ENCODE assay signal across 19 cellular contexts in genomic region chr16:19128454-19129210, GRCh38. TPM values are rescaled to one million over a fixed set of nuclear protein-coding genes. Genes with fewer than 3 reads are reported as not detected.
DNase-seq lines count a peak whose midpoint lies in the region; ATAC-seq, FAIRE-seq and TF ChIP-seq lines count a peak whose summit lies in the region.
"Had no signal": no experiment of that assay in that cellular context is flagged by ENCODE, and none has a peak within 500 bp of the region (broad histone marks: within the 10 kb centered on the region; RNA-seq: fewer than 3 reads in every experiment).

No MANE protein-coding gene starts in this region.

- no peak for DNase-seq in activated CD4-positive, alpha-beta memory T cell treated with anti-CD3 and anti-CD28 coated beads, Interleukin-2, amount 10 ng/mL, durations not matched to agents 7 days and 5 days
- no peak for DNase-seq in activated CD4-positive, alpha-beta memory T cell treated with anti-CD3 and anti-CD28 coated beads for 36 hours
- peak; percentile 61 for DNase-seq in NCI-H524 treated with DMSO at 0.1 percent for 48 hours (lab: John Stamatoyannopoulos, UW)
- no peak for DNase-seq in GM12878 (ENCODE audit: low read depth, low spot score)
- DNase-seq in nephron progenitor cell = no peak
- no peak for DNase-seq in NCI-H146 (lab: John Stamatoyannopoulos, UW)
- DNase-seq in NOMO-1 treated with dmso at 0.1 percent for 144 hours (lab: John Stamatoyannopoulos, UW; ENCODE audit: unreplicated experiment) = no peak
- DNase-seq in HuH-7.5 (ENCODE audit: low spot score) = no peak
- DNase-seq: AML-193; CD4-positive, alpha-beta memory T cell; Karpas-422; MM.1S; NCI-H1105; NCI-H187 treated with DMSO at 0.1 percent for 48 hours; NCI-H2171 treated with DMSO at 0.1 percent for 48 hours had no signal

- ATAC-seq in GM12878 = no peak
- ATAC-seq: HepG2 had no signal

- intact Hi-C loops in activated CD4-positive, alpha-beta memory T cell treated with anti-CD3 and anti-CD28 coated beads for 36 hours (cut with micrococcal nuclease) = no loop called here
- intact Hi-C loops in GM12878 (cut with micrococcal nuclease; ENCODE audit: unreplicated experiment) = loop anchor here (5.0 kb wide), 1 partner anchor 41 kb away; no protein-coding TSS in a partner anchor

- no peak for TF ChIP-seq RAD21 in GM12878 (IDR thresholded peaks at IDR 0.05; ENCODE audit: insufficient read depth, low read depth, low read length)

- H4K20me1 ChIP-seq in GM12878 (ENCODE audit: control insufficient read depth, insufficient read depth) = no peaks in the 10 kb centered on the region

- H3K4me1 Mint-ChIP-seq in activated CD4-positive, alpha-beta memory T cell treated with anti-CD3 and anti-CD28 coated beads, Interleukin-2, amount 10 ng/mL, durations not matched to agents 7 days and 5 days = peaks cover 51% of the 10 kb centered on the region
- H3K4me1 Mint-ChIP-seq in activated CD4-positive, alpha-beta memory T cell treated with anti-CD3 and anti-CD28 coated beads for 36 hours (ENCODE audit: low read depth) = peaks cover 35% of the 10 kb centered on the region
- peaks cover 42% of the 10 kb centered on the region for H3K4me1 Mint-ChIP-seq in nephron progenitor cell

- TF ChIP-seq POLR2A in GM12878 (IDR thresholded peaks at IDR 0.05; ENCODE audit: low read depth, low read length) = no peak

- FAIRE-seq in GM12878 (lab: Jason Lieb, UNC) = no peak
- FAIRE-seq: D721Med, H54, HepG2 had no signal

- SMC1A ChIA-PET in GM12878 (lab: Charles Lee; ENCODE audit: uncharacterized antibody, unreplicated experiment) = interaction anchor here (1.0 to 7.3 kb wide), 4 partner anchors 11 to 34 kb away, joined by 3 to 60 read pairs (median 8); no protein-coding TSS in a partner anchor

- no peak for TF ChIP-seq EP300 in GM12878 (IDR thresholded peaks at IDR 0.05; ENCODE audit: borderline replicate concordance in 1 of 2, control insufficient read depth in 1 of 2, low read depth in 2 of 2, low read length in 2 of 2)

- POLR2A ChIA-PET in activated CD4-positive, alpha-beta memory T cell treated with anti-CD3 and anti-CD28 coated beads, Interleukin-2, amount 10 ng/mL, durations not matched to agents 7 days and 5 days (lab: Charles Lee) = no interaction called here
- POLR2A ChIA-PET in activated CD4-positive, alpha-beta memory T cell treated with anti-CD3 and anti-CD28 coated beads for 36 hours (lab: Charles Lee) = interaction anchor here (2.7 kb wide), 1 partner anchor 10 kb away, joined by 23 read pairs; no protein-coding TSS in a partner anchor
- POLR2A ChIA-PET in GM12878 (lab: Charles Lee) = interaction anchor here (3.1 kb wide), 1 partner anchor 11 kb away, joined by 26 read pairs; no protein-coding TSS in a partner anchor

- H3K79me2 ChIP-seq in GM12878 (ENCODE audit: control insufficient read depth, insufficient read depth, low read length) = no peaks in the 10 kb centered on the region

- H3K27ac Mint-ChIP-seq in activated CD4-positive, alpha-beta memory T cell treated with anti-CD3 and anti-CD28 coated beads, Interleukin-2, amount 10 ng/mL, durations not matched to agents 7 days and 5 days = peak overlapping the region; percentile 54
- H3K27ac Mint-ChIP-seq in activated CD4-positive, alpha-beta memory T cell treated with anti-CD3 and anti-CD28 coated beads for 36 hours = no peak overlapping the region
- H3K27ac Mint-ChIP-seq in nephron progenitor cell = peak overlapping the region; percentile 57

- no peaks in the 10 kb centered on the region for H3K27me3 Mint-ChIP-seq in activated CD4-positive, alpha-beta memory T cell treated with anti-CD3 and anti-CD28 coated beads, Interleukin-2, amount 10 ng/mL, durations not matched to agents 7 days and 5 days
- peaks cover 2% of the 10 kb centered on the region for H3K27me3 Mint-ChIP-seq in activated CD4-positive, alpha-beta memory T cell treated with anti-CD3 and anti-CD28 coated beads for 36 hours
- peaks cover 12% of the 10 kb centered on the region for H3K27me3 Mint-ChIP-seq in nephron progenitor cell (ENCODE audit: low read depth, poor library complexity)

- peaks cover 5% of the 10 kb centered on the region; the same call in 2 of the 3 replicates for H3K9me3 ChIP-seq in GM12878 (replicated peaks; ENCODE audit: control insufficient read depth, insufficient read depth, low read length)
- H3K9me3 ChIP-seq: SJSA1 had no signal

- TF ChIP-seq CTCF in GM12878 (IDR thresholded peaks at IDR 0.05 in 2 of 3, conservative IDR thresholded peaks at IDR 0.05 in 1 of 3; ENCODE audit: control insufficient read depth in 2 of 3, extremely low read depth in 1 of 3, insufficient read depth in 1 of 3, low read depth in 3 of 3, low read length in 3 of 3) (no peak), nephron progenitor cell (IDR thresholded peaks at IDR 0.05) (no peak)

- no peak overlapping the region for H2AFZ ChIP-seq in GM12878 (ENCODE audit: control insufficient read depth, low read depth, low read length)

- peak overlapping the region; percentile 78 for H3K4me2 ChIP-seq in GM12878 (ENCODE audit: control insufficient read depth, insufficient read depth)

- peaks cover 73% of the 10 kb centered on the region for H3K4me1 ChIP-seq in GM12878 (ENCODE audit: control insufficient read depth, insufficient read depth, low read length)

- in situ Hi-C loops in GM12878 (cut with MboI) = no loop called here

- no TSS peak for BruUV-seq in GM12878 (replicated peaks; lab: Mats Ljungman, UMichigan)

- H3K36me3 ChIP-seq in GM12878 (ENCODE audit: control insufficient read depth in 2 of 2, insufficient read depth in 2 of 2, low read length in 1 of 2) = no peaks in the 10 kb centered on the region

- RAD21 ChIA-PET in GM12878 (lab: Charles Lee; ENCODE audit: unreplicated experiment) = no interaction called here

- H3K36me3 Mint-ChIP-seq in activated CD4-positive, alpha-beta memory T cell treated with anti-CD3 and anti-CD28 coated beads, Interleukin-2, amount 10 ng/mL, durations not matched to agents 7 days and 5 days (ENCODE audit: low read depth) = peaks cover 5% of the 10 kb centered on the region
- H3K36me3 Mint-ChIP-seq in activated CD4-positive, alpha-beta memory T cell treated with anti-CD3 and anti-CD28 coated beads for 36 hours = no peaks in the 10 kb centered on the region
- H3K36me3 Mint-ChIP-seq in nephron progenitor cell (ENCODE audit: low read depth) = peaks cover 15% of the 10 kb centered on the region
- H3K36me3 Mint-ChIP-seq: CD4-positive, alpha-beta memory T cell had no signal

- H3K27me3 ChIP-seq in GM12878 (replicated peaks in 1 of 2; ENCODE audit: control insufficient read depth in 2 of 2, insufficient read depth in 2 of 2, low read length in 1 of 2) = no peaks in the 10 kb centered on the region
- H3K27me3 ChIP-seq: SJSA1 had no signal

- H3K4me3 ChIP-seq in GM12878 = no peak overlapping the region
- H3K4me3 ChIP-seq: SJSA1 had no signal

- peak overlapping the region; percentile 89; the same call in 1 of the 2 replicates for H3K27ac ChIP-seq in GM12878 (ENCODE audit: control insufficient read depth, insufficient read depth)
- H3K27ac ChIP-seq: SJSA1 had no signal

- no peak overlapping the region for H3K4me3 Mint-ChIP-seq in activated CD4-positive, alpha-beta memory T cell treated with anti-CD3 and anti-CD28 coated beads, Interleukin-2, amount 10 ng/mL, durations not matched to agents 7 days and 5 days
- no peak overlapping the region for H3K4me3 Mint-ChIP-seq in activated CD4-positive, alpha-beta memory T cell treated with anti-CD3 and anti-CD28 coated beads for 36 hours
- no peak overlapping the region for H3K4me3 Mint-ChIP-seq in nephron progenitor cell
- H3K4me3 Mint-ChIP-seq: CD4-positive, alpha-beta memory T cell had no signal

- CTCF ChIA-PET in activated CD4-positive, alpha-beta memory T cell treated with anti-CD3 and anti-CD28 coated beads, Interleukin-2, amount 10 ng/mL, durations not matched to agents 7 days and 5 days (lab: Charles Lee) = interaction anchor here (0.9 kb wide), 1 partner anchor 43 kb away, joined by 3 read pairs; no protein-coding TSS in a partner anchor
- CTCF ChIA-PET in activated CD4-positive, alpha-beta memory T cell treated with anti-CD3 and anti-CD28 coated beads for 36 hours (lab: Charles Lee) = interaction anchor here (1.3 kb wide), 1 partner anchor 11 kb away, joined by 4 read pairs; no protein-coding TSS in a partner anchor
- CTCF ChIA-PET in GM12878 (lab: Yijun Ruan, JAX) = interaction anchor here (0.6 to 3.6 kb wide), 5 partner anchors 8 to 110 kb away, joined by 3 to 17 read pairs (median 4); no protein-coding TSS in a partner anchor

- no peak overlapping the region; the same call in 1 of the 2 replicates for H3K9ac ChIP-seq in GM12878 (ENCODE audit: control insufficient read depth, insufficient read depth, low read length)

- peaks cover 14% of the 10 kb centered on the region for H3K9me3 Mint-ChIP-seq in activated CD4-positive, alpha-beta memory T cell treated with anti-CD3 and anti-CD28 coated beads, Interleukin-2, amount 10 ng/mL, durations not matched to agents 7 days and 5 days
- no peaks in the 10 kb centered on the region for H3K9me3 Mint-ChIP-seq in activated CD4-positive, alpha-beta memory T cell treated with anti-CD3 and anti-CD28 coated beads for 36 hours
- peaks cover 27% of the 10 kb centered on the region for H3K9me3 Mint-ChIP-seq in nephron progenitor cell

- 59% methylated on average over 7 of the region's 7 CpGs for whole genome bisulfite sequencing in GM12878 (ENCODE audit: insufficient coverage, insufficient replicate concordance, low lambda C conversion rate, missing lambda C conversion rate)

RNA-seq across cellular contexts. Expression of gene ITPRIPL2, which starts 14.9 kb away (rescaled TPM):
- total RNA-seq in activated CD4-positive, alpha-beta memory T cell treated with anti-CD3 and anti-CD28 coated beads, Interleukin-2, amount 10 ng/mL, durations not matched to agents 7 days and 5 days = 10 to 100 TPM; 11.1 to 11.2 TPM
- 1 to 10 TPM; 8.9 to 9.7 TPM for total RNA-seq in activated CD4-positive, alpha-beta memory T cell treated with anti-CD3 and anti-CD28 coated beads for 36 hours
- total RNA-seq in GM12878 (2013; cell fraction: nucleolus; rRNA removed) = 23.0 and 26.1 TPM in 2 replicates
- total RNA-seq in GM12878 (2014; rRNA removed) = 5.1 and 5.7 TPM in 2 replicates
- 4.4 and 4.5 TPM in 2 replicates for total RNA-seq in GM12878 (2014; rRNA removed; fragmentation: Illumina TruSeq; extraction: Trizol)
- total RNA-seq in GM12878 (2021) = 14.3 and 14.7 TPM in 2 replicates
- polyA plus RNA-seq in GM12878 (2011; ENCODE audit: low read depth) = 1.5 TPM
- 3.0 and 3.7 TPM in 2 replicates for polyA plus RNA-seq in GM12878 (2011; rRNA removed)
- 2.1 and 3.3 TPM in 2 replicates for polyA plus RNA-seq in GM12878 (2011; cell fraction: cytosol; rRNA removed)
- 3.3 and 3.7 TPM in 2 replicates for polyA plus RNA-seq in GM12878 (2011; cell fraction: nucleus; rRNA removed)
- polyA plus RNA-seq in GM12878 (2012) = 2.3 and 3.1 TPM in 2 replicates
- 4.0 and 5.4 TPM in 2 replicates for polyA plus RNA-seq in GM12878 (2014; fragmentation: Illumina TruSeq; extraction: Trizol)
- polyA plus RNA-seq in GM12878 (2014; fragmentation: Nextera tagmentation; extraction: Ambion mirVana) = under 1 TPM; 0.48 to 0.68 TPM
- 4.3 and 5.1 TPM in 2 replicates for polyA plus RNA-seq in GM12878 (2014; rRNA removed)
- 1 to 10 TPM in 1 of 2 experiments, under 1 TPM in 1; 0.57 to 1.7 TPM for polyA plus RNA-seq in GM12878 (2016; fragmentation: Nextera tagmentation; extraction: Ambion mirVana)
- polyA minus RNA-seq in GM12878 (2011; rRNA and poly(A)+ RNA removed) = 3.0 and 4.4 TPM in 2 replicates
- 3.7 and 4.2 TPM in 2 replicates for polyA minus RNA-seq in GM12878 (2011; cell fraction: cytosol; rRNA and poly(A)+ RNA removed)
- 3.0 and 5.2 TPM in 2 replicates for polyA minus RNA-seq in GM12878 (2011; cell fraction: nucleus; rRNA and poly(A)+ RNA removed)

RNA-seq across cellular contexts. Expression of gene SYT17, which starts 39.4 kb away (rescaled TPM):
- total RNA-seq in activated CD4-positive, alpha-beta memory T cell treated with anti-CD3 and anti-CD28 coated beads, Interleukin-2, amount 10 ng/mL, durations not matched to agents 7 days and 5 days = not detected
- total RNA-seq in activated CD4-positive, alpha-beta memory T cell treated with anti-CD3 and anti-CD28 coated beads for 36 hours = under 1 TPM in 1 of 2 experiments, not detected in 1; 0.10 TPM
- 24.8 and 37.1 TPM in 2 replicates for total RNA-seq in GM12878 (2013; cell fraction: nucleolus; rRNA removed)
- total RNA-seq in GM12878 (2014; rRNA removed) (5.7 and 6.2 TPM in 2 replicates), GM12878 (2014; rRNA removed; fragmentation: Illumina TruSeq; extraction: Trizol) (4.1 and 5.8 TPM in 2 replicates), GM12878 (2021) (3.8 and 4.0 TPM in 2 replicates)
- 0.72 TPM for polyA plus RNA-seq in GM12878 (2011; ENCODE audit: low read depth)
- polyA plus RNA-seq in GM12878 (2011; rRNA removed) (3.2 and 4.3 TPM in 2 replicates), GM12878 (2014; fragmentation: Illumina TruSeq; extraction: Trizol) (3.3 and 5.3 TPM in 2 replicates), GM12878 (2014; fragmentation: Nextera tagmentation; extraction: Ambion mirVana) (10 to 100 TPM; 10.2 to 12.3 TPM), GM12878 (2014; rRNA removed) (5.6 and 8.2 TPM in 2 replicates), GM12878 (2016; fragmentation: Nextera tagmentation; extraction: Ambion mirVana) (1 to 10 TPM; 3.7 to 4.7 TPM)
- 4.5 and 6.0 TPM in 2 replicates for polyA plus RNA-seq in GM12878 (2011; cell fraction: cytosol; rRNA removed)
- polyA plus RNA-seq in GM12878 (2011; cell fraction: nucleus; rRNA removed) = 6.6 TPM in 2 replicates
- 3.6 and 5.8 TPM in 2 replicates for polyA plus RNA-seq in GM12878 (2012)
- 4.5 and 6.9 TPM in 2 replicates for polyA minus RNA-seq in GM12878 (2011; rRNA and poly(A)+ RNA removed)
- 1.1 and 2.2 TPM in 2 replicates for polyA minus RNA-seq in GM12878 (2011; cell fraction: cytosol; rRNA and poly(A)+ RNA removed)
- polyA minus RNA-seq in GM12878 (2011; cell fraction: nucleus; rRNA and poly(A)+ RNA removed) = 3.6 and 7.7 TPM in 2 replicates
- total RNA-seq: CD4-positive, alpha-beta memory T cell; HepG2 had no signal
- polyA plus RNA-seq: CD4-positive, alpha-beta memory T cell had no signal
